In genomic region chr1:30728340-30728739, GRCh38 we compare ENCODE assay signal across 27 cellular contexts. TPM values are rescaled to one million over a fixed set of nuclear protein-coding genes. Genes with fewer than 3 reads are reported as not detected.
DNase-seq lines count a peak whose midpoint lies in the region; ATAC-seq, FAIRE-seq and TF ChIP-seq lines count a peak whose summit lies in the region.
"Had no signal": no experiment of that assay in that cellular context is flagged by ENCODE, and none has a peak within 500 bp of the region (broad histone marks: within the 10 kb centered on the region; RNA-seq: fewer than 3 reads in every experiment).

No MANE protein-coding gene starts in this region.

- no peak overlapping the region for H2BK120ac ChIP-seq in mesendoderm (ENCODE audit: low read depth, low read length)

- H3K4me1 ChIP-seq in K562 (replicated peaks in 1 of 2; ENCODE audit: control insufficient read depth in 2 of 2, insufficient read depth in 2 of 2, low read length in 2 of 2) (peaks cover 63 to 71% of the 10 kb centered on the region in 2 experiments), mesendoderm (ENCODE audit: control insufficient read depth, low read depth, low read length) (no peaks in the 10 kb centered on the region)
- H3K4me1 ChIP-seq: ascending aorta, testis had no signal

- CTCF ChIA-PET in K562 (lab: Yijun Ruan, JAX; ENCODE audit: low intra/inter-chr PET ratio): interaction anchor here (1.4 kb wide), 1 partner anchor 50 kb away, joined by 3 read pairs; no protein-coding TSS in a partner anchor

- H3K9ac ChIP-seq in K562 (ENCODE audit: insufficient read depth in 1 of 2, low read depth in 2 of 2, low read length in 2 of 2) (peak overlapping the region; percentile 47 to 85), mesendoderm (ENCODE audit: low read length) (no peak overlapping the region)

- TF ChIP-seq POLR2A in K562 (conservative IDR thresholded peaks at IDR 0.05): no peak

- H4K20me1 ChIP-seq in K562 (replicated peaks; ENCODE audit: control insufficient read depth, insufficient read depth, low read length): no peaks in the 10 kb centered on the region

- H3K23ac ChIP-seq in mesendoderm (ENCODE audit: low read length): no peak overlapping the region

- no peak overlapping the region for H3K4me3 Mint-ChIP-seq in activated T-cell treated with anti-CD3 and anti-CD28 coated beads, Interleukin-2, amount 50 U/mL, for 24 hours
- H3K4me3 Mint-ChIP-seq: activated naive CD8-positive, alpha-beta T cell treated with anti-CD3 and anti-CD28 coated beads, Interleukin-2, amount 10 ng/mL, durations not matched to agents 7 days and 5 days; CD4-positive, CD25-positive, alpha-beta regulatory T cell; endodermal cell; T-helper 2 cell treated with Interferon-gamma antibody and Interleukin-4, amounts not matched to agents 5 μg/mL and 100 μg/mL, for 36 hours had no signal

- no peak overlapping the region for H2BK15ac ChIP-seq in mesendoderm (replicated peaks; ENCODE audit: low read depth)

- peak overlapping the region; percentile 44 for H3K4me2 ChIP-seq in K562 (ENCODE audit: insufficient read depth, low read length)
- no peak overlapping the region for H3K4me2 ChIP-seq in mesendoderm (ENCODE audit: low read length)

- H3K9me3 ChIP-seq in K562 (replicated peaks; ENCODE audit: control insufficient read depth, insufficient read depth, low read depth, low read length): no peaks in the 10 kb centered on the region
- H3K9me3 ChIP-seq: ascending aorta, testis had no signal

- peaks cover 28% of the 10 kb centered on the region for H3K4me1 Mint-ChIP-seq in activated T-cell treated with anti-CD3 and anti-CD28 coated beads, Interleukin-2, amount 50 U/mL, for 24 hours (ENCODE audit: low read depth)

- H3K27ac ChIP-seq in K562 (ENCODE audit: extremely low read depth, low read depth, low read length): peak overlapping the region; percentile 72
- H3K27ac ChIP-seq in mesendoderm (ENCODE audit: low read depth, low read length): no peak overlapping the region
- H3K27ac ChIP-seq in substantia nigra (ENCODE audit: low read depth, low read length, poor library complexity, severe bottlenecking): peak overlapping the region; percentile 73
- H3K27ac ChIP-seq: ascending aorta, testis had no signal

- DNase-seq in activated T-cell treated with anti-CD3 and anti-CD28 coated beads, Interleukin-2, amount 50 U/mL, for 24 hours: no peak
- no peak for DNase-seq in activated T-cell treated with anti-CD3 and anti-CD28 coated beads, Interleukin-2, amount 50 U/mL, for 1 hour
- DNase-seq in K562 (ENCODE audit: extremely low read depth in 1 of 4, low spot score in 3 of 4): no peak
- no peak for DNase-seq in mesendoderm
- no peak for DNase-seq in substantia nigra (lab: John Stamatoyannopoulos, UW)
- no peak for DNase-seq in foreskin fibroblast
- DNase-seq in NCI-H748 (lab: John Stamatoyannopoulos, UW; ENCODE audit: unreplicated experiment): no peak
- no peak for DNase-seq in activated CD4-positive, CD25-positive, alpha-beta regulatory T cell (lab: John Stamatoyannopoulos, UW)
- DNase-seq: 8988T; activated effector memory CD4-positive, alpha-beta T cell treated with Interleukin-2 at 50 U/mL for 16 hours; activated naive CD8-positive, alpha-beta T cell treated with anti-CD3 and anti-CD28 coated beads, Interleukin-2, amount 10 ng/mL, durations not matched to agents 7 days and 5 days; CD4-positive, CD25-positive, alpha-beta regulatory T cell; endodermal cell; glutamatergic neuron; left ventricle myocardium superior; natural killer cell; NCI-H1436; NCI-H2081 treated with DMSO at 0.1 percent for 48 hours; NCI-H2227 treated with DMSO at 0.1 percent for 48 hours; NCI-H526 treated with DMSO at 0.1 percent for 48 hours; stimulated activated naive CD8-positive, alpha-beta T cell treated with anti-CD3 and anti-CD28 coated beads, Interleukin-15, Interleukin-2, amounts not matched to agents 100 U/mL and 50 U/mL, for 24 hours; testis had no signal

- BruUV-seq in K562 (replicated peaks; lab: Mats Ljungman, UMichigan): no TSS peak

- H2BK5ac ChIP-seq in mesendoderm (ENCODE audit: low read length): no peak overlapping the region

- no peaks in the 10 kb centered on the region for H3K27me3 Mint-ChIP-seq in activated T-cell treated with anti-CD3 and anti-CD28 coated beads, Interleukin-2, amount 50 U/mL, for 24 hours
- H3K27me3 Mint-ChIP-seq: activated naive CD8-positive, alpha-beta T cell treated with anti-CD3 and anti-CD28 coated beads, Interleukin-2, amount 10 ng/mL, durations not matched to agents 7 days and 5 days; CD4-positive, CD25-positive, alpha-beta regulatory T cell had no signal

- H2AK5ac ChIP-seq in mesendoderm (ENCODE audit: low read length): no peak overlapping the region

- no peaks in the 10 kb centered on the region for H3K27me3 ChIP-seq in K562 (ENCODE audit: control insufficient read depth in 2 of 2, insufficient read depth in 2 of 2, low read length in 2 of 2)
- no peaks in the 10 kb centered on the region for H3K27me3 ChIP-seq in mesendoderm (ENCODE audit: insufficient read depth, low read length, poor library complexity)
- H3K27me3 ChIP-seq: ascending aorta, testis had no signal

- peaks cover 32% of the 10 kb centered on the region for H3K36me3 Mint-ChIP-seq in activated T-cell treated with anti-CD3 and anti-CD28 coated beads, Interleukin-2, amount 50 U/mL, for 24 hours (ENCODE audit: low read depth)

- no peaks in the 10 kb centered on the region for H3K9me3 Mint-ChIP-seq in activated T-cell treated with anti-CD3 and anti-CD28 coated beads, Interleukin-2, amount 50 U/mL, for 24 hours
- H3K9me3 Mint-ChIP-seq: activated naive CD8-positive, alpha-beta T cell treated with anti-CD3 and anti-CD28 coated beads, Interleukin-2, amount 10 ng/mL, durations not matched to agents 7 days and 5 days; CD4-positive, CD25-positive, alpha-beta regulatory T cell; endodermal cell; natural killer cell; T-helper 2 cell treated with Interferon-gamma antibody and Interleukin-4, amounts not matched to agents 5 μg/mL and 100 μg/mL, for 36 hours had no signal

- peak overlapping the region; percentile 22 for H3K56ac ChIP-seq in mesendoderm (ENCODE audit: low read length)

- no peak for TF ChIP-seq EP300 in K562 (IDR thresholded peaks at IDR 0.05; ENCODE audit: low read length)

- H3K18ac ChIP-seq in mesendoderm (ENCODE audit: low read length): no peak overlapping the region

- no peak for TF ChIP-seq CTCF in K562 (IDR thresholded peaks at IDR 0.05 in 2 of 3, conservative IDR thresholded peaks at IDR 0.05 in 1 of 3; ENCODE audit: insufficient read depth in 2 of 3, low read depth in 1 of 3, low read length in 3 of 3)
- TF ChIP-seq CTCF in foreskin fibroblast (IDR thresholded peaks at IDR 0.05; ENCODE audit: low read depth, low read length): no peak

- intact Hi-C loops in K562 (cut with micrococcal nuclease): no loop called here

- 52% methylated on average over 7 of the region's 8 CpGs for WGBS in K562 (ENCODE audit: insufficient coverage, low coverage, missing lambda C conversion rate)
- WGBS in mesendoderm (ENCODE audit: extremely low coverage, insufficient coverage, low lambda C conversion rate): no CpG with 5 or more reads among the region's 8 CpGs

- in situ Hi-C loops in K562 (cut with MboI): no loop called here

- POLR2A ChIA-PET in K562 (lab: Yijun Ruan, JAX): interaction anchor here (0.6 to 8.0 kb wide), 12 partner anchors 9 to 181 kb away, joined by 3 to 74 read pairs (median 6); partner anchors contain the start of genes LAPTM5 and SDC3

- H3K79me1 ChIP-seq in mesendoderm (ENCODE audit: low read length): no peaks in the 10 kb centered on the region

- H3K9me1 ChIP-seq in K562 (ENCODE audit: control insufficient read depth, insufficient read depth, low read length): no peaks in the 10 kb centered on the region

- H4K5ac ChIP-seq in mesendoderm (ENCODE audit: low read length): no peak overlapping the region

- TF ChIP-seq RAD21 in K562 (CRISPR knock-in tag; conservative IDR thresholded peaks at IDR 0.05 in 1 of 2, IDR thresholded peaks at IDR 0.05 in 1 of 2): no peak

- peaks cover 2% of the 10 kb centered on the region; the same call in 1 of the 3 replicates for H3K79me2 ChIP-seq in K562 (ENCODE audit: control insufficient read depth, insufficient read depth, low read length)
- H3K79me2 ChIP-seq in mesendoderm (ENCODE audit: control insufficient read depth, insufficient read depth, low read length): no peaks in the 10 kb centered on the region

- peak overlapping the region; percentile 35; the same call in 1 of the 2 replicates for H2AFZ ChIP-seq in K562 (ENCODE audit: low read depth, low read length)

- no peak for FAIRE-seq in K562 (lab: Jason Lieb, UNC)
- FAIRE-seq: H54 had no signal

- H3K36me3 ChIP-seq in K562 (ENCODE audit: control insufficient read depth, insufficient read depth, low read length) (peaks cover 44% of the 10 kb centered on the region), mesendoderm (ENCODE audit: control insufficient read depth, insufficient read depth, low read length) (no peaks in the 10 kb centered on the region)

- H3K4ac ChIP-seq in mesendoderm (ENCODE audit: low read depth, low read length): no peak overlapping the region

- no peak overlapping the region for H4K8ac ChIP-seq in mesendoderm (ENCODE audit: low read depth, low read length)

- H3K27ac Mint-ChIP-seq in activated T-cell treated with anti-CD3 and anti-CD28 coated beads, Interleukin-2, amount 50 U/mL, for 24 hours: peak overlapping the region; percentile 67
- H3K27ac Mint-ChIP-seq: activated naive CD8-positive, alpha-beta T cell treated with anti-CD3 and anti-CD28 coated beads, Interleukin-2, amount 10 ng/mL, durations not matched to agents 7 days and 5 days; endodermal cell; T-helper 2 cell treated with Interferon-gamma antibody and Interleukin-4, amounts not matched to agents 5 μg/mL and 100 μg/mL, for 36 hours had no signal

- H3K4me3 ChIP-seq in K562: no peak overlapping the region
- no peak overlapping the region for H3K4me3 ChIP-seq in mesendoderm (ENCODE audit: low read length)
- H3K4me3 ChIP-seq in foreskin fibroblast (ENCODE audit: low read depth in 1 of 2, low read length in 2 of 2): no peak overlapping the region
- H3K4me3 ChIP-seq: ascending aorta, testis had no signal

- peak; percentile 1; the same call in 1 of the 3 replicates for ATAC-seq in K562
- ATAC-seq: left ventricle myocardium superior; natural killer cell; Right ventricle myocardium inferior; stimulated activated naive CD8-positive, alpha-beta T cell treated with anti-CD3 and anti-CD28 coated beads, Interleukin-15, Interleukin-2, amounts not matched to agents 100 U/mL and 50 U/mL, for 24 hours had no signal

RNA-seq across cellular contexts. Expression of gene MATN1, which starts 5.0 kb away (rescaled TPM):
- total RNA-seq in K562 (2011; cell fraction: chromatin; rRNA removed; ENCODE audit: low replicate concordance): 2.0 and 5.9 TPM in 2 replicates
- total RNA-seq in K562 (2011; cell fraction: nucleolus; rRNA removed): 4.5 and 5.4 TPM in 2 replicates
- total RNA-seq in K562 (2011; cell fraction: nucleoplasm; rRNA removed): 2.7 and 4.0 TPM in 2 replicates
- total RNA-seq in K562 (2014; rRNA removed): 1.8 and 1.9 TPM in 2 replicates
- total RNA-seq in K562 (2014; rRNA removed; fragmentation: Illumina TruSeq; extraction: Trizol): 0.45 and 0.51 TPM in 2 replicates
- 0.79 and 1.2 TPM in 2 replicates for total RNA-seq in K562 (2015; rRNA removed; fragmentation: Illumina TruSeq; extraction: Trizol)
- 1.8 and 2.3 TPM in 2 replicates for total RNA-seq in K562 (2021)
- polyA plus RNA-seq in K562 (2011; rRNA removed): 0.89 and 1.5 TPM in 2 replicates
- 0.78 and 2.4 TPM in 2 replicates for polyA plus RNA-seq in K562 (2011; cell fraction: cytosol; rRNA removed)
- 3.5 and 9.8 TPM in 2 replicates for polyA plus RNA-seq in K562 (2011; cell fraction: nucleus; rRNA removed)
- 1.9 and 2.4 TPM in 2 replicates for polyA plus RNA-seq in K562 (2012)
- polyA plus RNA-seq in K562 (2014; fragmentation: Illumina TruSeq; extraction: Trizol): 1.1 and 1.6 TPM in 2 replicates
- under 1 TPM; 0.10 to 0.18 TPM for polyA plus RNA-seq in K562 (2014; fragmentation: Nextera tagmentation; extraction: Ambion mirVana)
- polyA plus RNA-seq in K562 (2014; rRNA removed): 1.6 and 3.6 TPM in 2 replicates
- 0.48 and 0.88 TPM in 2 replicates for polyA minus RNA-seq in K562 (2011; rRNA and poly(A)+ RNA removed)
- polyA minus RNA-seq in K562 (2011; cell fraction: cytosol; rRNA and poly(A)+ RNA removed): 1.4 and 1.6 TPM in 2 replicates
- 1.4 and 3.4 TPM in 2 replicates for polyA minus RNA-seq in K562 (2011; cell fraction: nucleus; rRNA and poly(A)+ RNA removed)
- polyA plus RNA-seq in mesendoderm (2013, experiment 1 of 2): 0.07 TPM
- polyA plus RNA-seq in mesendoderm (2013, experiment 2 of 2): 0.08 TPM
- total RNA-seq: endodermal cell, left ventricle myocardium superior, Right ventricle myocardium inferior had no signal
- polyA plus RNA-seq: CD4-positive, CD25-positive, alpha-beta regulatory T cell had no signal

RNA-seq across cellular contexts. Expression of gene LAPTM5, which starts 29.2 kb away (rescaled TPM):
- total RNA-seq in K562 (2011; cell fraction: chromatin; rRNA removed; ENCODE audit: low replicate concordance): 11.2 and 16.2 TPM in 2 replicates
- total RNA-seq in K562 (2011; cell fraction: nucleolus; rRNA removed): 19.8 and 22.9 TPM in 2 replicates
- 20.3 and 27.1 TPM in 2 replicates for total RNA-seq in K562 (2011; cell fraction: nucleoplasm; rRNA removed)
- 10.7 and 12.3 TPM in 2 replicates for total RNA-seq in K562 (2014; rRNA removed)
- 11.7 and 13.2 TPM in 2 replicates for total RNA-seq in K562 (2014; rRNA removed; fragmentation: Illumina TruSeq; extraction: Trizol)
- total RNA-seq in K562 (2015; rRNA removed; fragmentation: Illumina TruSeq; extraction: Trizol): 44.3 and 44.7 TPM in 2 replicates
- 30.3 and 33.8 TPM in 2 replicates for total RNA-seq in K562 (2021)
- polyA plus RNA-seq in K562 (2011; rRNA removed): 42.5 and 418 TPM in 2 replicates
- polyA plus RNA-seq in K562 (2011; cell fraction: cytosol; rRNA removed): 103 and 599 TPM in 2 replicates
- 41.2 and 275 TPM in 2 replicates for polyA plus RNA-seq in K562 (2011; cell fraction: nucleus; rRNA removed)
- 63.5 and 133 TPM in 2 replicates for polyA plus RNA-seq in K562 (2012)
- polyA plus RNA-seq in K562 (2014; fragmentation: Illumina TruSeq; extraction: Trizol): 44.5 and 47.3 TPM in 2 replicates
- polyA plus RNA-seq in K562 (2014; fragmentation: Nextera tagmentation; extraction: Ambion mirVana): 1 to 10 TPM; 2.4 to 4.8 TPM
- polyA plus RNA-seq in K562 (2014; rRNA removed): 20.3 and 22.2 TPM in 2 replicates
- 72.1 and 524 TPM in 2 replicates for polyA minus RNA-seq in K562 (2011; rRNA and poly(A)+ RNA removed)
- polyA minus RNA-seq in K562 (2011; cell fraction: cytosol; rRNA and poly(A)+ RNA removed): 41.0 and 310 TPM in 2 replicates
- 7.7 and 80.9 TPM in 2 replicates for polyA minus RNA-seq in K562 (2011; cell fraction: nucleus; rRNA and poly(A)+ RNA removed)
- polyA plus RNA-seq in mesendoderm (2013, experiment 1 of 2): 0.70 TPM
- polyA plus RNA-seq in mesendoderm (2013, experiment 2 of 2): 0.64 TPM
- total RNA-seq: endodermal cell, osteocyte had no signal
